In the genomic region with DNA sequence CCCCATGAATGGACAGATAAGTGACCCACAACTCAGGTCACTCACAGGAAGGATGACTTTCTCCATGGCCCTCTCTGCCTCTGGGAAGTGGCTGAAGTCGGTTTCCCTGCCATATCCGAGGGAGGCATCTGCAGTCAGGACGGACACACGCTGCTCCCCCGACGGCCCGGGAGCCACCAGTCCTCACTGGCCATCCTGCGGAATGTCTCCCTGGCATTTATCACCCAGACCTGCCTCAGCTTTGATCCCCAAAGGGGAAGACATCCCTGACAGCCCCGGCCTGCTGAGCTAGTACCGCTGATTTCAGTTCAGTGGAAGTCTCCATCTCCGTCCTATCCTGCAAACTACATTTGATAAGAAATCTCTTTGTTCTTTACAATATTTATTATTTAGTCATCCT, we compare ENCODE assay signal across 7 cellular contexts.
"Had no signal": no experiment of that assay in that cellular context is flagged by ENCODE, and none has a peak within 500 bp of the region (broad histone marks: within the 10 kb centered on the region; RNA-seq: fewer than 3 reads in every experiment).

No MANE protein-coding gene starts in this region.

- H3K27ac Mint-ChIP-seq: GM23338, HFFc6, IgD-negative memory B cell had no signal

- H3K4me3 Mint-ChIP-seq: GM23338, HFFc6, IgD-negative memory B cell had no signal

- DNase-seq: HFFc6 had no signal

- H3K36me3 ChIP-seq: HAP-1 had no signal

- FAIRE-seq: H1, HepG2 had no signal

- H3K9me3 ChIP-seq: HAP-1 had no signal

- H3K27ac ChIP-seq: HL-60 had no signal

- H3K4me1 Mint-ChIP-seq: IgD-negative memory B cell had no signal

- H3K4me3 ChIP-seq: GM23338, HAP-1 had no signal

- H3K4me1 ChIP-seq: HAP-1 had no signal

- H3K27me3 Mint-ChIP-seq: IgD-negative memory B cell had no signal
